Comparison of ENCODE assay signal across 22 cellular contexts in genomic region chr4:36172650-36173049, GRCh38.
"Had no signal": no experiment of that assay in that cellular context is flagged by ENCODE, and none has a peak within 500 bp of the region (broad histone marks: within the 10 kb centered on the region; RNA-seq: fewer than 3 reads in every experiment).

No MANE protein-coding gene starts in this region.

- ATAC-seq: activated CD8-positive, alpha-beta memory T cell treated with anti-CD3 and anti-CD28 coated beads, Interleukin-2, amount 10 ng/mL, durations not matched to agents 7 days and 5 days; left lobe of liver; right cardiac atrium; stimulated activated naive CD8-positive, alpha-beta T cell treated with anti-CD3 and anti-CD28 coated beads, Interleukin-15, Interleukin-2, amounts not matched to agents 100 U/mL and 50 U/mL, for 24 hours; T-cell had no signal

- H3K4me1 ChIP-seq: suprapubic skin had no signal

- H3K27ac ChIP-seq: suprapubic skin had no signal

- H3K27me3 Mint-ChIP-seq: activated CD4-positive, alpha-beta memory T cell treated with anti-CD3 and anti-CD28 coated beads, Interleukin-2, amount 10 ng/mL, durations not matched to agents 7 days and 5 days; activated CD8-positive, alpha-beta memory T cell treated with anti-CD3 and anti-CD28 coated beads, Interleukin-2, amount 10 ng/mL, durations not matched to agents 7 days and 5 days; dendritic cell treated with granulocyte-macrophage colony-stimulating factor and Interleukin-4, amounts not matched to agents 40 ng/mL and 50 ng/mL, for 4 days; progenitor cell of endocrine pancreas; T-cell; type B pancreatic cell had no signal

- H3K27ac Mint-ChIP-seq: activated CD4-positive, alpha-beta memory T cell treated with anti-CD3 and anti-CD28 coated beads, Interleukin-2, amount 10 ng/mL, durations not matched to agents 7 days and 5 days; activated CD8-positive, alpha-beta memory T cell treated with anti-CD3 and anti-CD28 coated beads, Interleukin-2, amount 10 ng/mL, durations not matched to agents 7 days and 5 days; dendritic cell treated with granulocyte-macrophage colony-stimulating factor and Interleukin-4, amounts not matched to agents 40 ng/mL and 50 ng/mL, for 4 days; nephron; progenitor cell of endocrine pancreas; type B pancreatic cell had no signal

- DNase-seq: activated CD4-positive, alpha-beta memory T cell treated with anti-CD3 and anti-CD28 coated beads, Interleukin-2, amount 10 ng/mL, durations not matched to agents 7 days and 5 days; activated CD4-positive, alpha-beta T cell treated with anti-CD3 and anti-CD28 coated beads for 48 hours; activated CD4-positive, CD25-positive, alpha-beta regulatory T cell; activated CD8-positive, alpha-beta memory T cell treated with anti-CD3 and anti-CD28 coated beads, Interleukin-2, amount 10 ng/mL, durations not matched to agents 7 days and 5 days; cerebellar nuclear complex; effector memory CD4-positive, alpha-beta T cell; foreskin fibroblast; glutamatergic neuron; midbrain; right cardiac atrium; stimulated activated naive CD8-positive, alpha-beta T cell treated with anti-CD3 and anti-CD28 coated beads, Interleukin-15, Interleukin-2, amounts not matched to agents 100 U/mL and 50 U/mL, for 24 hours; T-cell; T-helper 9 cell had no signal

- FAIRE-seq: endothelial cell of umbilical vein, keratinocyte had no signal

- H3K4me3 Mint-ChIP-seq: activated CD4-positive, alpha-beta memory T cell treated with anti-CD3 and anti-CD28 coated beads, Interleukin-2, amount 10 ng/mL, durations not matched to agents 7 days and 5 days; activated CD8-positive, alpha-beta memory T cell treated with anti-CD3 and anti-CD28 coated beads, Interleukin-2, amount 10 ng/mL, durations not matched to agents 7 days and 5 days; dendritic cell treated with granulocyte-macrophage colony-stimulating factor and Interleukin-4, amounts not matched to agents 40 ng/mL and 50 ng/mL, for 4 days; nephron; T-cell; type B pancreatic cell had no signal

- H3K27me3 ChIP-seq: suprapubic skin had no signal

- H3K9me3 ChIP-seq: suprapubic skin had no signal

- H3K9me3 Mint-ChIP-seq: activated CD4-positive, alpha-beta memory T cell treated with anti-CD3 and anti-CD28 coated beads, Interleukin-2, amount 10 ng/mL, durations not matched to agents 7 days and 5 days; dendritic cell treated with granulocyte-macrophage colony-stimulating factor and Interleukin-4, amounts not matched to agents 40 ng/mL and 50 ng/mL, for 4 days; nephron; T-cell; type B pancreatic cell had no signal

- H3K4me3 ChIP-seq: lung, suprapubic skin had no signal

- H3K4me1 Mint-ChIP-seq: nephron had no signal
